In the genomic region with DNA sequence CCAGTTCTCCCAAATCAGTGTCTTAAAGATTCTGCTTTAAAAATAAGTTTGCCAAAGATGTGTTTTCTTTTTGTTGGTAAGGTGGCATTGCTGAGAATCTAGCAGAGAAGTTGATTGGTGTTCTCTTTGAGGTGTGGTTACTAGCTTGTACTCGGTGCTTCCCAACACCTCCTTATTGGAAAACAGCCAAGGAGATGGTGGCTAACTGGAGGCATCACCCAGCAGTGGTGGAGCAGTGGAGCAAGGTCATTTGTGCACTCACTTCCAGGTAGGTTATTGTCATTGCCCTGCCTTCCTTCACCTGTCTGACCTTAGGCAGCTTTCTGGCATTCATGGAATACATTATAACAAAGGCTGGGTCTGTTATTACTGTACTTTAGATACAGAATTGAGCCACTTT, we compare ENCODE assay signal across 12 cellular contexts. TPM values are rescaled to one million over a fixed set of nuclear protein-coding genes. Genes with fewer than 3 reads are reported as not detected.
DNase-seq lines count a peak whose midpoint lies in the region; ATAC-seq and TF ChIP-seq lines count a peak whose summit lies in the region.
"Had no signal": no experiment of that assay in that cellular context is flagged by ENCODE, and none has a peak within 500 bp of the region (broad histone marks: within the 10 kb centered on the region; RNA-seq: fewer than 3 reads in every experiment).

No MANE protein-coding gene starts in this region.

- in situ Hi-C loops in mammary epithelial cell (cut with MboI; ENCODE audit: low sequenced_read_pairs in 2 of 2): no loop called here

- H3K4me1 ChIP-seq in mammary epithelial cell (ENCODE audit: insufficient read depth, low read length) (no peaks in the 10 kb centered on the region), mucosa of descending colon (ENCODE audit: low read depth) (no peaks in the 10 kb centered on the region)
- H3K4me1 ChIP-seq: BE2C, HAP-1 had no signal

- H3K9ac ChIP-seq in mammary epithelial cell (ENCODE audit: insufficient read depth, low read length): no peak overlapping the region

- no peaks in the 10 kb centered on the region for H3K27me3 ChIP-seq in mammary epithelial cell (ENCODE audit: insufficient read depth, low read length)
- H3K27me3 ChIP-seq: BE2C had no signal

- CTCF ChIA-PET in MCF 10A (lab: Yijun Ruan, JAX) (interaction anchor here (0.9 to 1.7 kb wide), 2 partner anchors 46 to 53 kb away, joined by 5 to 8 read pairs; no protein-coding TSS in a partner anchor), mammary epithelial cell (lab: Charles Lee; ENCODE audit: low non-redundant PET) (no interaction called here)

- dilution Hi-C loops in mammary epithelial cell (cut with HindIII; ENCODE audit: low sequenced_read_pairs): no loop called here

- no peak overlapping the region for H2AFZ ChIP-seq in mammary epithelial cell (ENCODE audit: low read depth, low read length)

- POLR2A ChIA-PET in MCF 10A (lab: Yijun Ruan, JAX): interaction anchor here (1.1 to 3.5 kb wide), 2 partner anchors 26 to 31 kb away, joined by 3 to 14 read pairs; partner anchors contain the start of gene RALGAPB

- H3K9me3 ChIP-seq in mammary epithelial cell (replicated peaks; ENCODE audit: insufficient read depth, low read length) (no peaks in the 10 kb centered on the region), mucosa of descending colon (no peaks in the 10 kb centered on the region)
- H3K9me3 ChIP-seq: BE2C, HAP-1 had no signal

- intact Hi-C loops in MCF 10A (cut with micrococcal nuclease) (no loop called here), mammary epithelial cell (cut with micrococcal nuclease) (no loop called here), mucosa of descending colon (cut with DNase I, micrococcal nuclease) (no loop called here)

- H3K4me2 ChIP-seq in mammary epithelial cell (ENCODE audit: insufficient read depth, low read depth, low read length): no peak overlapping the region

- H4K20me1 ChIP-seq in mammary epithelial cell (ENCODE audit: insufficient read depth, low read length): no peaks in the 10 kb centered on the region

- H3K79me2 ChIP-seq in mammary epithelial cell (ENCODE audit: insufficient read depth, low read length): peaks cover 11% of the 10 kb centered on the region

- BruUV-seq in MCF 10A (replicated peaks; lab: Mats Ljungman, UMichigan) (no TSS peak), mammary epithelial cell (replicated peaks; lab: Mats Ljungman, UMichigan) (no TSS peak)

- TF ChIP-seq CTCF in MCF 10A (IDR thresholded peaks at IDR 0.05; ENCODE audit: unreplicated experiment): no peak
- no peak for TF ChIP-seq CTCF in mammary epithelial cell (conservative IDR thresholded peaks at IDR 0.05 in 1 of 2, IDR thresholded peaks at IDR 0.05 in 1 of 2; ENCODE audit: extremely low read depth in 1 of 2, insufficient read depth in 1 of 2, low read depth in 1 of 2, low read length in 2 of 2)
- no peak for TF ChIP-seq CTCF in mucosa of descending colon (IDR thresholded peaks at IDR 0.05)

- H3K27ac Mint-ChIP-seq in MCF 10A (ENCODE audit: low read depth, unreplicated experiment): no peak overlapping the region
- no peak overlapping the region for H3K27ac Mint-ChIP-seq in activated naive CD8-positive, alpha-beta T cell treated with anti-CD3 and anti-CD28 coated beads for 36 hours
- H3K27ac Mint-ChIP-seq: CD4-positive, alpha-beta memory T cell had no signal

- H3K9me3 Mint-ChIP-seq in MCF 10A (ENCODE audit: unreplicated experiment): no peaks in the 10 kb centered on the region
- H3K9me3 Mint-ChIP-seq in activated naive CD8-positive, alpha-beta T cell treated with anti-CD3 and anti-CD28 coated beads for 36 hours: peaks cover 1% of the 10 kb centered on the region

- peaks cover 64% of the 10 kb centered on the region for H3K36me3 Mint-ChIP-seq in MCF 10A (ENCODE audit: insufficient read depth, unreplicated experiment)
- peaks cover 23% of the 10 kb centered on the region for H3K36me3 Mint-ChIP-seq in activated naive CD8-positive, alpha-beta T cell treated with anti-CD3 and anti-CD28 coated beads for 36 hours

- H3K27ac ChIP-seq in mammary epithelial cell (ENCODE audit: insufficient read depth, low read depth, low read length): no peak overlapping the region
- H3K27ac ChIP-seq: C4-2B had no signal

- H3K4me1 Mint-ChIP-seq in MCF 10A (ENCODE audit: insufficient read depth, unreplicated experiment): peaks cover 6% of the 10 kb centered on the region
- no peaks in the 10 kb centered on the region for H3K4me1 Mint-ChIP-seq in activated naive CD8-positive, alpha-beta T cell treated with anti-CD3 and anti-CD28 coated beads for 36 hours

- no peak overlapping the region for H3K4me3 Mint-ChIP-seq in MCF 10A (ENCODE audit: unreplicated experiment)
- no peak overlapping the region for H3K4me3 Mint-ChIP-seq in activated naive CD8-positive, alpha-beta T cell treated with anti-CD3 and anti-CD28 coated beads for 36 hours
- H3K4me3 Mint-ChIP-seq: CD4-positive, alpha-beta memory T cell had no signal

- H3K27me3 Mint-ChIP-seq in MCF 10A (ENCODE audit: insufficient read depth, unreplicated experiment): no peaks in the 10 kb centered on the region
- no peaks in the 10 kb centered on the region for H3K27me3 Mint-ChIP-seq in activated naive CD8-positive, alpha-beta T cell treated with anti-CD3 and anti-CD28 coated beads for 36 hours
- H3K27me3 Mint-ChIP-seq: CD4-positive, alpha-beta memory T cell had no signal

- H3K4me3 ChIP-seq in mammary epithelial cell (replicated peaks in 1 of 3; ENCODE audit: insufficient read depth in 1 of 3, low read depth in 2 of 3, low read length in 3 of 3) (no peak overlapping the region), mucosa of descending colon (no peak overlapping the region)
- H3K4me3 ChIP-seq: HAP-1 had no signal

- ATAC-seq in esophagus mucosa: peak; percentile 77
- peak; percentile 56 for ATAC-seq in mucosa of descending colon
- no peak for ATAC-seq in GM19351 (IDR thresholded peaks at IDR 0.05; ENCODE audit: unreplicated experiment)

- H3K36me3 ChIP-seq in mammary epithelial cell (ENCODE audit: insufficient read depth, low read length): peaks cover 18% of the 10 kb centered on the region
- no peaks in the 10 kb centered on the region for H3K36me3 ChIP-seq in mucosa of descending colon (ENCODE audit: low read depth)

- DNase-seq in MCF 10A (ENCODE audit: unreplicated experiment): peak; percentile 30
- DNase-seq in mammary epithelial cell: no peak
- no peak for DNase-seq in mucosa of descending colon
- no peak for DNase-seq in NAMALWA (ENCODE audit: low spot score)
- no peak for DNase-seq in activated naive CD8-positive, alpha-beta T cell treated with anti-CD3 and anti-CD28 coated beads for 36 hours
- DNase-seq: BE2C; CD4-positive, alpha-beta memory T cell; DMS79 had no signal

- WGBS in mammary epithelial cell (ENCODE audit: low coverage, missing lambda C conversion rate): 57% methylated on average over 1 of the region's 1 CpG

RNA-seq across cellular contexts. Expression of gene RALGAPB, which starts 26.7 kb away (rescaled TPM):
- total RNA-seq in MCF 10A (2022): 33.8 and 37.3 TPM in 2 replicates
- total RNA-seq in mammary epithelial cell: 10 to 100 TPM; 42.3 to 54.7 TPM
- 13.2 TPM for polyA plus RNA-seq in mammary epithelial cell
- polyA minus RNA-seq in mammary epithelial cell: 26.8 TPM
- 19.8 TPM for total RNA-seq in esophagus mucosa
- total RNA-seq in mucosa of descending colon: 10 to 100 TPM; 37.7 to 44.1 (median 43.0) TPM
- total RNA-seq in activated naive CD8-positive, alpha-beta T cell treated with anti-CD3 and anti-CD28 coated beads for 36 hours: 10 to 100 TPM; 25.1 to 25.6 TPM
